ENCODE assay signal across 10 cellular contexts in the genomic region with DNA sequence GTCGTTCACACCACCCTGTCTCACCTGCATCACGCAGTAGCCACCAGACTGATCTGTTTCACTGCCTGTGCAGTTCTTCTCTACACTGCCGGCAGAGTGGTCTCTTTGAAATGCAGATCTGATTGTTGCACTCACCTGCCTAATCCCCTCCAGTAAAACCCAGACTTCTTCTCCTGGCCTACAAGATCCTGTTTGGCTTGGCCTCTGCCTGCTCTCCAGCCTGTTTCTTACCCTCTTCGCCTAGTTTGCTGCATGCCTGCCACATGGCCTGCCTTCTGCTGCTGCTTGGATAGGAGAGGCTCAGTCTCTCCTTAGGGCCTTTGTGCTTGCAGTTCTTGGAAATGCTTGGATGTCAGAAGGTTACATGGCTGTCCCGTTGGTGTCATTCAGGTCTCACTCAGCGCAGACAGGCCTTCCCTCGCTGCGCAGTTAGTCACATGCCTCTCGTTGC. TPM values are rescaled to one million over a fixed set of nuclear protein-coding genes. Genes with fewer than 3 reads are reported as not detected.
DNase-seq lines count a peak whose midpoint lies in the region; ATAC-seq, FAIRE-seq and TF ChIP-seq lines count a peak whose summit lies in the region.
"Had no signal": no experiment of that assay in that cellular context is flagged by ENCODE, and none has a peak within 500 bp of the region (broad histone marks: within the 10 kb centered on the region; RNA-seq: fewer than 3 reads in every experiment).

No MANE protein-coding gene starts in this region.

- peaks cover 50% of the 10 kb centered on the region for H3K79me2 ChIP-seq in keratinocyte (ENCODE audit: control insufficient read depth, insufficient read depth, low read length)

- no TSS peak for BruUV-seq in A673 (replicated peaks; lab: Mats Ljungman, UMichigan)

- ATAC-seq in activated CD8-positive, alpha-beta T cell treated with anti-CD3 and anti-CD28 coated beads, Interleukin-2, amount 10 ng/mL, durations not matched to agents 7 days and 5 days = no peak
- no peak for ATAC-seq in GM18858 (IDR thresholded peaks at IDR 0.05; ENCODE audit: unreplicated experiment)
- no peak for ATAC-seq in HG03342 (IDR thresholded peaks at IDR 0.05; ENCODE audit: unreplicated experiment)
- ATAC-seq in HG02885 (IDR thresholded peaks at IDR 0.05; ENCODE audit: poor library complexity, unreplicated experiment) = no peak
- ATAC-seq: body of pancreas had no signal

- H3K4me3 ChIP-seq in A673 (ENCODE audit: low read depth, low read length, poor library complexity, severe bottlenecking) = no peak overlapping the region
- H3K4me3 ChIP-seq in keratinocyte (ENCODE audit: control insufficient read depth in 2 of 3, extremely low read depth in 1 of 3, insufficient read depth in 2 of 3, low read depth in 1 of 3, low read length in 3 of 3) = peak overlapping the region in 2 of 3 experiments; percentile 9 to 12
- H3K4me3 ChIP-seq: body of pancreas had no signal

- no peaks in the 10 kb centered on the region for H4K20me1 ChIP-seq in keratinocyte (ENCODE audit: control insufficient read depth, extremely low read depth, insufficient read depth, low read length)

- dilution Hi-C loops in keratinocyte (cut with MboI; ENCODE audit: extremely low pct_ligation_motif_present, low sequenced_read_pairs) = no loop called here

- H3K36me3 ChIP-seq in A673 (ENCODE audit: insufficient read depth, low read length, poor library complexity, severe bottlenecking) (no peaks in the 10 kb centered on the region), keratinocyte (ENCODE audit: control insufficient read depth in 2 of 2, extremely low read depth in 1 of 2, insufficient read depth in 2 of 2, low read length in 2 of 2) (peaks cover 0 to 2% of the 10 kb centered on the region in 2 experiments)

- no peaks in the 10 kb centered on the region for H3K27me3 Mint-ChIP-seq in activated CD8-positive, alpha-beta T cell treated with anti-CD3 and anti-CD28 coated beads, Interleukin-2, amount 10 ng/mL, durations not matched to agents 7 days and 5 days (ENCODE audit: low read depth)

- peak overlapping the region; percentile 95 for H3K4me2 ChIP-seq in keratinocyte (ENCODE audit: control insufficient read depth, extremely low read depth, insufficient read depth, low read depth, low read length)

- H3K4me1 ChIP-seq in A673 (ENCODE audit: insufficient read depth, low read length, poor library complexity, severe bottlenecking) (peaks cover 51% of the 10 kb centered on the region), keratinocyte (ENCODE audit: control insufficient read depth, extremely low read depth, insufficient read depth, low read length) (peaks cover 40% of the 10 kb centered on the region)

- H3K4me3 Mint-ChIP-seq in activated CD8-positive, alpha-beta T cell treated with anti-CD3 and anti-CD28 coated beads, Interleukin-2, amount 10 ng/mL, durations not matched to agents 7 days and 5 days = no peak overlapping the region

- H3K27ac ChIP-seq in A673 (ENCODE audit: low read depth, low read length, poor library complexity, severe bottlenecking) (peak overlapping the region; percentile 62), keratinocyte (ENCODE audit: control insufficient read depth, insufficient read depth, low read length) (peak overlapping the region; percentile 88)

- H3K9me3 ChIP-seq in A673 (ENCODE audit: low read depth, low read length, poor library complexity, severe bottlenecking) (no peaks in the 10 kb centered on the region), keratinocyte (ENCODE audit: control insufficient read depth, low read depth, low read length) (no peaks in the 10 kb centered on the region)
- H3K9me3 ChIP-seq: body of pancreas had no signal

- no peak overlapping the region for H2AFZ ChIP-seq in keratinocyte (ENCODE audit: control insufficient read depth, low read length)

- H3K9ac ChIP-seq in keratinocyte (ENCODE audit: control insufficient read depth, extremely low read depth, insufficient read depth, low read length) = peak overlapping the region; percentile 43

- no peaks in the 10 kb centered on the region for H3K9me3 Mint-ChIP-seq in activated CD8-positive, alpha-beta T cell treated with anti-CD3 and anti-CD28 coated beads, Interleukin-2, amount 10 ng/mL, durations not matched to agents 7 days and 5 days (ENCODE audit: insufficient read depth)

- DNase-seq in A673 (ENCODE audit: low spot score) = no peak
- DNase-seq in G401 (ENCODE audit: low spot score) = peak; percentile 33
- DNase-seq in activated CD8-positive, alpha-beta T cell treated with anti-CD3 and anti-CD28 coated beads, Interleukin-2, amount 10 ng/mL, durations not matched to agents 7 days and 5 days = no peak
- DNase-seq in keratinocyte (ENCODE audit: low read depth, low spot score) = no peak
- no peak for DNase-seq in stimulated activated CD4-positive, alpha-beta T cell treated with anti-CD3 and anti-CD28 coated beads, Interleukin-15, amount 100 ng/mL, for 24 hours
- DNase-seq: NCI-H146 had no signal

- in situ Hi-C loops in G401 (cut with HindIII; ENCODE audit: low sequenced_read_pairs) = no loop called here

- intact Hi-C loops in A673 (cut with micrococcal nuclease; ENCODE audit: unreplicated experiment) = no loop called here

- POLR2A ChIA-PET in A673 (lab: Charles Lee; ENCODE audit: low non-redundant PET) = no interaction called here
- POLR2A ChIA-PET in activated CD8-positive, alpha-beta T cell treated with anti-CD3 and anti-CD28 coated beads, Interleukin-2, amount 10 ng/mL, durations not matched to agents 7 days and 5 days (lab: Charles Lee) = no interaction called here

- CTCF ChIA-PET in A673 (lab: Charles Lee) = no interaction called here
- CTCF ChIA-PET in activated CD8-positive, alpha-beta T cell treated with anti-CD3 and anti-CD28 coated beads, Interleukin-2, amount 10 ng/mL, durations not matched to agents 7 days and 5 days (lab: Charles Lee) = interaction anchor here (1.1 to 1.5 kb wide), 2 partner anchors 10 to 44 kb away, joined by 4 to 5 read pairs; no protein-coding TSS in a partner anchor

- peaks cover 16% of the 10 kb centered on the region for H3K36me3 Mint-ChIP-seq in activated CD8-positive, alpha-beta T cell treated with anti-CD3 and anti-CD28 coated beads, Interleukin-2, amount 10 ng/mL, durations not matched to agents 7 days and 5 days (ENCODE audit: low read depth)

- H3K27me3 ChIP-seq in A673 (replicated peaks; ENCODE audit: insufficient read depth, low read depth, low read length, poor library complexity) (no peaks in the 10 kb centered on the region), keratinocyte (ENCODE audit: control insufficient read depth, extremely low read depth, insufficient read depth, low read length) (no peaks in the 10 kb centered on the region)
- H3K27me3 ChIP-seq: body of pancreas had no signal

- H3K9me1 ChIP-seq in keratinocyte (ENCODE audit: control insufficient read depth, extremely low read depth, insufficient read depth, low read length) = no peaks in the 10 kb centered on the region

- TF ChIP-seq CTCF in A673 (conservative IDR thresholded peaks at IDR 0.05; ENCODE audit: low read depth, low read length) (no peak), keratinocyte (optimal IDR thresholded peaks at IDR 0.05 in 1 of 3, IDR thresholded peaks at IDR 0.05 in 1 of 3, conservative IDR thresholded peaks at IDR 0.05 in 1 of 3; ENCODE audit: extremely low read depth in 1 of 3, insufficient read depth in 2 of 3, low read length in 3 of 3) (no peak)

- H3K4me1 Mint-ChIP-seq in activated CD8-positive, alpha-beta T cell treated with anti-CD3 and anti-CD28 coated beads, Interleukin-2, amount 10 ng/mL, durations not matched to agents 7 days and 5 days (ENCODE audit: low read depth) = peaks cover 89% of the 10 kb centered on the region

- peak overlapping the region; percentile 15 for H3K27ac Mint-ChIP-seq in activated CD8-positive, alpha-beta T cell treated with anti-CD3 and anti-CD28 coated beads, Interleukin-2, amount 10 ng/mL, durations not matched to agents 7 days and 5 days

- FAIRE-seq in keratinocyte (lab: Jason Lieb, UNC) = no peak

RNA-seq across cellular contexts. Expression of a gene that starts 42.0 kb away (rescaled TPM):
- 75.7 and 79.1 TPM in 2 replicates for total RNA-seq in A673 (2021)
- total RNA-seq in G401 (2014; rRNA removed; shearing (Covaris generic)) = 10.5 and 23.2 TPM in 2 replicates
- total RNA-seq in activated CD8-positive, alpha-beta T cell treated with anti-CD3 and anti-CD28 coated beads, Interleukin-2, amount 10 ng/mL, durations not matched to agents 7 days and 5 days = 10 to 100 TPM; 84.6 to 91.6 TPM
- polyA plus RNA-seq in keratinocyte = 10.0 to 28.4 TPM (median 14.9 TPM) in 3 replicates
- polyA plus RNA-seq in keratinocyte (2011; ENCODE audit: low read depth) = 16.8 TPM
- 29.3 and 37.5 TPM in 2 replicates for polyA plus RNA-seq in keratinocyte (2011; cell fraction: cytosol; rRNA removed)
- 37.5 and 40.4 TPM in 2 replicates for polyA plus RNA-seq in keratinocyte (2011; cell fraction: nucleus; rRNA removed)
- 13.9 and 37.6 TPM in 2 replicates for polyA plus RNA-seq in keratinocyte (2012; ENCODE audit: low replicate concordance)
- polyA minus RNA-seq in keratinocyte = 31.0 to 109 TPM (median 49.4 TPM) in 3 replicates
- polyA minus RNA-seq in keratinocyte (2011; cell fraction: cytosol; rRNA and poly(A)+ RNA removed) = 54.3 TPM
- 38.6 and 61.4 TPM in 2 replicates for polyA minus RNA-seq in keratinocyte (2011; cell fraction: nucleus; rRNA and poly(A)+ RNA removed)

RNA-seq across cellular contexts. Expression of a gene that starts 59.9 kb away (rescaled TPM):
- total RNA-seq in A673 (2021) = 357 and 358 TPM in 2 replicates
- total RNA-seq in G401 (2014; rRNA removed; shearing (Covaris generic)) = 264 TPM in 2 replicates
- total RNA-seq in activated CD8-positive, alpha-beta T cell treated with anti-CD3 and anti-CD28 coated beads, Interleukin-2, amount 10 ng/mL, durations not matched to agents 7 days and 5 days = 100 to 1,000 TPM; 241 to 253 TPM
- polyA plus RNA-seq in keratinocyte = 41.9 to 121 TPM (median 73.0 TPM) in 3 replicates
- polyA plus RNA-seq in keratinocyte (2011; ENCODE audit: low read depth) = 344 TPM
- polyA plus RNA-seq in keratinocyte (2011; cell fraction: cytosol; rRNA removed) = 80.1 and 110 TPM in 2 replicates
- polyA plus RNA-seq in keratinocyte (2011; cell fraction: nucleus; rRNA removed) = 118 TPM in 2 replicates
- polyA plus RNA-seq in keratinocyte (2012; ENCODE audit: low replicate concordance) = 102 and 141 TPM in 2 replicates
- polyA minus RNA-seq in keratinocyte = 34.8 to 73.7 TPM (median 37.9 TPM) in 3 replicates
- 52.9 TPM for polyA minus RNA-seq in keratinocyte (2011; cell fraction: cytosol; rRNA and poly(A)+ RNA removed)
- polyA minus RNA-seq in keratinocyte (2011; cell fraction: nucleus; rRNA and poly(A)+ RNA removed) = 27.6 and 43.1 TPM in 2 replicates
